ENCODE assay signal across 10 cellular contexts in genomic region chr12:112406519-112407488, GRCh38. TPM values are rescaled to one million over a fixed set of nuclear protein-coding genes. Genes with fewer than 3 reads are reported as not detected.
A peak's percentile ranks its signal among the peaks of the same experiment; 100 is the strongest.
DNase-seq lines count a peak whose midpoint lies in the region; ATAC-seq and TF ChIP-seq lines count a peak whose summit lies in the region.
"Had no signal": no experiment of that assay in that cellular context is flagged by ENCODE, and none has a peak within 500 bp of the region (broad histone marks: within the 10 kb centered on the region; RNA-seq: fewer than 3 reads in every experiment).

No MANE protein-coding gene starts in this region.

- H3K4me3 Mint-ChIP-seq in MCF 10A (ENCODE audit: unreplicated experiment), result peak overlapping the region; percentile 99
- peak overlapping the region; percentile 99 for H3K4me3 Mint-ChIP-seq in T-helper 17 cell
- H3K4me3 Mint-ChIP-seq in type B pancreatic cell, result peak overlapping the region; percentile 100

- no peaks in the 10 kb centered on the region for H3K4me1 ChIP-seq in breast epithelium

- no peak overlapping the region for H3K27ac ChIP-seq in breast epithelium

- intact Hi-C loops in MCF 10A (cut with micrococcal nuclease) (no loop called here), breast epithelium (cut with DNase I; ENCODE audit: low total_unique reads) (no loop called here)

- H3K36me3 Mint-ChIP-seq in MCF 10A (ENCODE audit: insufficient read depth, unreplicated experiment) (peaks cover 69% of the 10 kb centered on the region), T-helper 17 cell (ENCODE audit: low read depth) (peaks cover 2% of the 10 kb centered on the region), type B pancreatic cell (peaks cover 33% of the 10 kb centered on the region)

- H3K27ac Mint-ChIP-seq in MCF 10A (ENCODE audit: low read depth, unreplicated experiment), result peak overlapping the region; percentile 100
- no peak overlapping the region for H3K27ac Mint-ChIP-seq in T-helper 17 cell
- peak overlapping the region; percentile 18 for H3K27ac Mint-ChIP-seq in type B pancreatic cell

- TF ChIP-seq CTCF in MCF 10A (IDR thresholded peaks at IDR 0.05; ENCODE audit: unreplicated experiment), result no peak
- no peak for TF ChIP-seq CTCF in breast epithelium (IDR thresholded peaks at IDR 0.05)
- TF ChIP-seq CTCF in fibroblast of pulmonary artery (IDR thresholded peaks at IDR 0.05; ENCODE audit: low read length, missing control alignments), result no peak
- no peak for TF ChIP-seq CTCF in type B pancreatic cell (conservative IDR thresholded peaks at IDR 0.05)
- TF ChIP-seq CTCF in GM20000 (IDR thresholded peaks at IDR 0.05; ENCODE audit: extremely low read depth, missing control alignments), result no peak

- ATAC-seq in T-helper 17 cell (no peak), HG03025 (IDR thresholded peaks at IDR 0.05; ENCODE audit: low FRiP score, unreplicated experiment) (no peak)

- H3K27me3 Mint-ChIP-seq in MCF 10A (ENCODE audit: insufficient read depth, unreplicated experiment) (no peaks in the 10 kb centered on the region), T-helper 17 cell (no peaks in the 10 kb centered on the region), type B pancreatic cell (no peaks in the 10 kb centered on the region)

- H3K27me3 ChIP-seq in breast epithelium, result no peaks in the 10 kb centered on the region

- H3K4me1 Mint-ChIP-seq in MCF 10A (ENCODE audit: insufficient read depth, unreplicated experiment) (peaks cover 16% of the 10 kb centered on the region), T-helper 17 cell (peaks cover 32% of the 10 kb centered on the region), type B pancreatic cell (ENCODE audit: unreplicated experiment) (peaks cover 10% of the 10 kb centered on the region)

- no TSS peak for BruUV-seq in MCF 10A (replicated peaks; lab: Mats Ljungman, UMichigan)

- no peaks in the 10 kb centered on the region for H3K9me3 ChIP-seq in breast epithelium
- H3K9me3 ChIP-seq in T-helper 17 cell (ENCODE audit: control insufficient read depth, low read length, poor library complexity, severe bottlenecking), result no peaks in the 10 kb centered on the region

- peaks cover 14% of the 10 kb centered on the region for H3K36me3 ChIP-seq in breast epithelium

- CTCF ChIA-PET in MCF 10A (lab: Yijun Ruan, JAX), result interaction anchor here (0.6 kb wide), 1 partner anchor 286 kb away, joined by 3 read pairs; no protein-coding TSS in a partner anchor

- DNase-seq in MCF 10A (ENCODE audit: unreplicated experiment) (no peak), breast epithelium (ENCODE audit: low spot score in 2 of 2) (no peak), T-helper 17 cell (no peak), fibroblast of pulmonary artery (ENCODE audit: low read depth) (no peak), type B pancreatic cell (ENCODE audit: extremely low spot score, unreplicated experiment) (no peak), GM20000 (ENCODE audit: low spot score) (no peak), epidermal melanocyte (ENCODE audit: insufficient read length, low spot score) (no peak)
- DNase-seq: KG1; stimulated activated CD4-positive, alpha-beta T cell treated with anti-CD3 and anti-CD28 coated beads, Interleukin-4, amount 100 ng/mL, for 4 hours had no signal

- TF ChIP-seq POLR2A in breast epithelium (IDR thresholded peaks at IDR 0.05), result no peak

- POLR2A ChIA-PET in MCF 10A (lab: Yijun Ruan, JAX), result no interaction called here

- H3K9me3 Mint-ChIP-seq in MCF 10A (ENCODE audit: unreplicated experiment) (no peaks in the 10 kb centered on the region), type B pancreatic cell (no peaks in the 10 kb centered on the region)

- H3K4me3 ChIP-seq in breast epithelium (peak overlapping the region in 1 of 3 donors; percentile 90), fibroblast of pulmonary artery (replicated peaks; ENCODE audit: low read depth, low read length) (peak overlapping the region; percentile 95)

RNA-seq across cellular contexts. Expression of gene RPL6, which starts 2.6 kb away (rescaled TPM):
- total RNA-seq in MCF 10A (2022), result 2,095 and 2,221 TPM in 2 replicates
- 1,000 to 10,000 TPM; 1,571 to 1,840 (median 1,826) TPM for total RNA-seq in breast epithelium
- total RNA-seq in T-helper 17 cell, result 1,000 to 10,000 TPM; 1,682 to 1,686 TPM
- total RNA-seq in type B pancreatic cell (ENCODE audit: low replicate concordance), result 1,606 and 1,993 TPM in 2 replicates

RNA-seq across cellular contexts. Expression of gene PTPN11, which starts 11.9 kb away (rescaled TPM):
- total RNA-seq in MCF 10A (2022), result 148 and 164 TPM in 2 replicates
- total RNA-seq in breast epithelium, result 100 to 1,000 TPM in 1 of 3 donors, 10 to 100 TPM in 2; 73.8 to 288 (median 91.4) TPM
- total RNA-seq in T-helper 17 cell, result 10 to 100 TPM; 53.5 to 53.7 TPM
- 76.0 and 78.9 TPM in 2 replicates for total RNA-seq in type B pancreatic cell (ENCODE audit: low replicate concordance)

RNA-seq across cellular contexts. Expression of gene HECTD4, which starts 24.6 kb away (rescaled TPM):
- total RNA-seq in MCF 10A (2022) (35.2 and 46.7 TPM in 2 replicates), breast epithelium (10 to 100 TPM; 37.6 to 57.4 (median 49.5) TPM), T-helper 17 cell (10 to 100 TPM; 54.3 to 60.9 TPM), type B pancreatic cell (ENCODE audit: low replicate concordance) (57.6 and 62.1 TPM in 2 replicates)
